ENCODE assay signal across 8 cellular contexts in genomic region chr5:149656576-149657182, GRCh38.
DNase-seq lines count a peak whose midpoint lies in the region; ATAC-seq, FAIRE-seq and TF ChIP-seq lines count a peak whose summit lies in the region.

No MANE protein-coding gene starts in this region.

- H3K27ac ChIP-seq in kidney (ENCODE audit: low read depth in 2 of 2, low read length in 2 of 2), result no peak overlapping the region

- H3K4me1 ChIP-seq in kidney (ENCODE audit: control insufficient read depth in 1 of 2, insufficient read depth in 1 of 2, low read depth in 1 of 2, low read length in 2 of 2), result no peaks in the 10 kb centered on the region

- no peak for FAIRE-seq in kidney (lab: Jason Lieb, UNC)
- FAIRE-seq in urothelium cell line (lab: Jason Lieb, UNC), result no peak

- ATAC-seq in GM18867 (IDR thresholded peaks at IDR 0.05; ENCODE audit: unreplicated experiment), result no peak
- ATAC-seq in HG03457 (IDR thresholded peaks at IDR 0.05; ENCODE audit: unreplicated experiment), result no peak

- H3K36me3 ChIP-seq in kidney (ENCODE audit: control insufficient read depth in 1 of 2, insufficient read depth in 2 of 2, low read length in 2 of 2), result no peaks in the 10 kb centered on the region

- intact Hi-C loops in kidney (cut with DNase I), result no loop called here

- peaks cover 0 to 7% of the 10 kb centered on the region in 2 donors for H3K9me3 ChIP-seq in kidney (ENCODE audit: control insufficient read depth in 1 of 2, low read length in 2 of 2)

- no peak overlapping the region for H3K4me3 ChIP-seq in kidney (ENCODE audit: low read length in 2 of 2)

- DNase-seq in NCI-H2196 (lab: John Stamatoyannopoulos, UW; ENCODE audit: unreplicated experiment) (peak; percentile 63), NCI-H2196 treated with DMSO at 0.1 percent for 48 hours (lab: John Stamatoyannopoulos, UW; ENCODE audit: unreplicated experiment) (no peak), NAMALWA (ENCODE audit: low spot score) (peak; percentile 79), kidney (no peak), urothelium cell line (ENCODE audit: low spot score) (no peak)
- DNase-seq in activated T-cell treated with anti-CD3 and anti-CD28 coated beads, Interleukin-2, amount 50 U/mL, for 48 hours, result peak; percentile 59 to 61

- TF ChIP-seq CTCF in kidney (IDR thresholded peaks at IDR 0.05; ENCODE audit: borderline replicate concordance, extremely low read depth, insufficient read depth), result peak; percentile 41

- H3K9ac ChIP-seq in kidney (ENCODE audit: low read length in 2 of 2), result no peak overlapping the region

Comparison
In these comparisons a context has a peak if more than half of its experiments do, and no peak if none do; other contexts are left out.
1. DNase-seq: peak in NCI-H2196 (single experiment), NAMALWA (single experiment) and activated T-cell treated with anti-CD3 and anti-CD28 coated beads, Interleukin-2, amount 50 U/mL, for 48 hours (2 of 2); none in NCI-H2196 treated with DMSO at 0.1 percent for 48 hours (single experiment), kidney (single experiment) and urothelium cell line (single experiment).